12 cellular contexts compared by ENCODE assay signal in genomic region chr4:146059153-146059552, GRCh38.
DNase-seq lines count a peak whose midpoint lies in the region; ATAC-seq, FAIRE-seq and TF ChIP-seq lines count a peak whose summit lies in the region.
"Had no signal": no experiment of that assay in that cellular context is flagged by ENCODE, and none has a peak within 500 bp of the region (broad histone marks: within the 10 kb centered on the region; RNA-seq: fewer than 3 reads in every experiment).

No MANE protein-coding gene starts in this region.

- in situ Hi-C loops in GM13976 (cut with MboI; ENCODE audit: low sequenced_read_pairs, unreplicated experiment) = no loop called here

- DNase-seq in GM13976 (ENCODE audit: low spot score) = peak; percentile 14
- peak; percentile 55 for DNase-seq in SIG-M5 treated with dmso at 0.1 percent for 504 hours (lab: John Stamatoyannopoulos, UW; ENCODE audit: unreplicated experiment)
- DNase-seq in foreskin keratinocyte = no peak
- no peak for DNase-seq in stimulated activated CD4-positive, alpha-beta T cell treated with anti-CD3 and anti-CD28 coated beads, Interleukin-4, amount 100 ng/mL, for 24 hours
- no peak for DNase-seq in HTR-8/SVneo (ENCODE audit: insufficient read length, low spot score)
- no peak for DNase-seq in stimulated activated CD4-positive, alpha-beta T cell treated with anti-CD3 and anti-CD28 coated beads, Interleukin-4, amount 100 ng/mL, for 1 hour
- DNase-seq: activated CD8-positive, alpha-beta memory T cell treated with anti-CD3 and anti-CD28 coated beads for 24 hours; effector memory CD4-positive, alpha-beta T cell; heart right ventricle had no signal

- FAIRE-seq in HTR-8/SVneo (lab: Jason Lieb, UNC) = no peak
- FAIRE-seq: urothelium cell line had no signal

- no peaks in the 10 kb centered on the region for H3K4me1 ChIP-seq in foreskin keratinocyte

- no peak overlapping the region for H3K27ac ChIP-seq in foreskin keratinocyte
- H3K27ac ChIP-seq: heart right ventricle had no signal

- TF ChIP-seq CTCF in GM13976 (IDR thresholded peaks at IDR 0.05; ENCODE audit: borderline replicate concordance, control extremely low read depth, extremely low read depth, insufficient read depth, missing control alignments) (no peak), foreskin keratinocyte (conservative IDR thresholded peaks at IDR 0.05) (no peak)

- peaks cover 48% of the 10 kb centered on the region for H3K27me3 ChIP-seq in foreskin keratinocyte

- peak; percentile 41 for ATAC-seq in GM21367 (IDR thresholded peaks at IDR 0.05; ENCODE audit: unreplicated experiment)
- ATAC-seq in HG03135 (IDR thresholded peaks at IDR 0.05; ENCODE audit: unreplicated experiment) = peak; percentile 59
- ATAC-seq in foreskin keratinocyte = no peak
- ATAC-seq: heart right ventricle had no signal

Comparison
In these comparisons a context has a peak if more than half of its experiments do, and no peak if none do; other contexts are left out.
1. DNase-seq: peak in GM13976 (single experiment) and SIG-M5 treated with dmso at 0.1 percent for 504 hours (single experiment); none in foreskin keratinocyte (0 of 2), stimulated activated CD4-positive, alpha-beta T cell treated with anti-CD3 and anti-CD28 coated beads, Interleukin-4, amount 100 ng/mL, for 24 hours (single experiment), HTR-8/SVneo (single experiment) and stimulated activated CD4-positive, alpha-beta T cell treated with anti-CD3 and anti-CD28 coated beads, Interleukin-4, amount 100 ng/mL, for 1 hour (single experiment).